In genomic region chr12:78156751-78157150, GRCh38 we compare ENCODE assay signal across 22 cellular contexts.
"Had no signal": no experiment of that assay in that cellular context is flagged by ENCODE, and none has a peak within 500 bp of the region (broad histone marks: within the 10 kb centered on the region; RNA-seq: fewer than 3 reads in every experiment).

No MANE protein-coding gene starts in this region.

- ATAC-seq: activated naive CD8-positive, alpha-beta T cell treated with anti-CD3 and anti-CD28 coated beads, Interleukin-2, amount 50 U/mL, for 24 hours; esophagus mucosa; left lobe of liver; psoas muscle; right cardiac atrium had no signal

- H3K27ac Mint-ChIP-seq: activated B cell treated with CpG ODN at 0.5 μM for 24 hours; activated CD4-positive, alpha-beta memory T cell treated with anti-CD3 and anti-CD28 coated beads for 36 hours; activated naive CD4-positive, alpha-beta T cell treated with anti-CD3 and anti-CD28 coated beads, Interleukin-2, amount 10 ng/mL, durations not matched to agents 7 days and 5 days; activated naive CD8-positive, alpha-beta T cell treated with anti-CD3 and anti-CD28 coated beads, Interleukin-2, amount 50 U/mL, for 24 hours; T-helper 2 cell treated with Interferon-gamma antibody and Interleukin-4, amounts not matched to agents 5 μg/mL and 100 μg/mL, for 36 hours had no signal

- H3K9me3 Mint-ChIP-seq: activated B cell treated with CpG ODN at 0.5 μM for 24 hours; activated CD4-positive, alpha-beta memory T cell treated with anti-CD3 and anti-CD28 coated beads for 36 hours; activated naive CD4-positive, alpha-beta T cell treated with anti-CD3 and anti-CD28 coated beads, Interleukin-2, amount 10 ng/mL, durations not matched to agents 7 days and 5 days; T-helper 2 cell treated with Interferon-gamma antibody and Interleukin-4, amounts not matched to agents 5 μg/mL and 100 μg/mL, for 36 hours had no signal

- H3K27me3 ChIP-seq: ovary, stomach had no signal

- H3K36me3 Mint-ChIP-seq: activated CD4-positive, alpha-beta memory T cell treated with anti-CD3 and anti-CD28 coated beads for 36 hours; activated naive CD4-positive, alpha-beta T cell treated with anti-CD3 and anti-CD28 coated beads, Interleukin-2, amount 10 ng/mL, durations not matched to agents 7 days and 5 days had no signal

- DNase-seq: activated B cell treated with CpG ODN at 0.5 μM for 24 hours; activated CD4-positive, alpha-beta memory T cell treated with anti-CD3 and anti-CD28 coated beads for 36 hours; activated CD4-positive, alpha-beta T cell treated with anti-CD3 and anti-CD28 coated beads for 4 hours; activated effector memory CD4-positive, alpha-beta T cell treated with Interleukin-2 at 50 U/mL for 16 hours; activated naive CD4-positive, alpha-beta T cell treated with anti-CD3 and anti-CD28 coated beads, Interleukin-2, amount 10 ng/mL, durations not matched to agents 7 days and 5 days; activated naive CD8-positive, alpha-beta T cell treated with anti-CD3 and anti-CD28 coated beads, Interleukin-2, amount 50 U/mL, for 24 hours; activated T-cell treated with anti-CD3 and anti-CD28 coated beads for 4 hours; anterior cingulate cortex; cortex of kidney; hypothalamus; kidney; ovary; psoas muscle; right cardiac atrium; stimulated activated CD4-positive, alpha-beta T cell treated with anti-CD3 and anti-CD28 coated beads, Interleukin-15, amount 100 ng/mL, for 24 hours; stimulated activated CD4-positive, alpha-beta T cell treated with anti-CD3 and anti-CD28 coated beads, Interleukin-2, amount 100 ng/mL, for 48 hours; stomach; trophoblast cell had no signal

- H3K4me1 Mint-ChIP-seq: activated B cell treated with CpG ODN at 0.5 μM for 24 hours; activated naive CD4-positive, alpha-beta T cell treated with anti-CD3 and anti-CD28 coated beads, Interleukin-2, amount 10 ng/mL, durations not matched to agents 7 days and 5 days; activated naive CD8-positive, alpha-beta T cell treated with anti-CD3 and anti-CD28 coated beads, Interleukin-2, amount 50 U/mL, for 24 hours had no signal

- H3K36me3 ChIP-seq: ovary, stomach had no signal

- H3K27me3 Mint-ChIP-seq: activated CD4-positive, alpha-beta memory T cell treated with anti-CD3 and anti-CD28 coated beads for 36 hours; activated naive CD4-positive, alpha-beta T cell treated with anti-CD3 and anti-CD28 coated beads, Interleukin-2, amount 10 ng/mL, durations not matched to agents 7 days and 5 days had no signal

- H3K4me1 ChIP-seq: psoas muscle, stomach had no signal

- H3K4me3 ChIP-seq: ovary, psoas muscle, skin epidermis, stomach had no signal

- H3K9me3 ChIP-seq: ovary, psoas muscle, stomach had no signal

- H3K27ac ChIP-seq: ovary, psoas muscle, skin epidermis, stomach had no signal

- H3K4me3 Mint-ChIP-seq: activated B cell treated with CpG ODN at 0.5 μM for 24 hours; activated CD4-positive, alpha-beta memory T cell treated with anti-CD3 and anti-CD28 coated beads for 36 hours; activated naive CD4-positive, alpha-beta T cell treated with anti-CD3 and anti-CD28 coated beads, Interleukin-2, amount 10 ng/mL, durations not matched to agents 7 days and 5 days; activated naive CD8-positive, alpha-beta T cell treated with anti-CD3 and anti-CD28 coated beads, Interleukin-2, amount 50 U/mL, for 24 hours; T-helper 2 cell treated with Interferon-gamma antibody and Interleukin-4, amounts not matched to agents 5 μg/mL and 100 μg/mL, for 36 hours had no signal
